Comparison of ENCODE assay signal across 25 cellular contexts in genomic region chr10:47415520-47416304, GRCh38. TPM values are rescaled to one million over a fixed set of nuclear protein-coding genes. Genes with fewer than 3 reads are reported as not detected.
"Had no signal": no experiment of that assay in that cellular context is flagged by ENCODE, and none has a peak within 500 bp of the region (broad histone marks: within the 10 kb centered on the region; RNA-seq: fewer than 3 reads in every experiment).

No MANE protein-coding gene starts in this region.

- H3K4me3 ChIP-seq: cardiac muscle cell, esophagus muscularis mucosa, neural progenitor cell, ovary, psoas muscle, right lobe of liver, SJSA1, tibial nerve, vagina had no signal

- H3K36me3 ChIP-seq: cardiac muscle cell, esophagus muscularis mucosa, neural progenitor cell, ovary, right lobe of liver, SJSA1, tibial nerve, vagina had no signal

- H3K4me1 ChIP-seq: esophagus muscularis mucosa, neural progenitor cell, psoas muscle, right lobe of liver, tibial nerve, vagina had no signal

- H3K9me3 Mint-ChIP-seq: activated T-helper 2 cell treated with anti-CD3 and anti-CD28 coated beads, Interferon-gamma antibody, Interleukin-2, Interleukin-4, amounts not matched to agents 10 μg/mL and 5 μg/mL and 100 μg/mL, durations not matched to agents 14 hours and 24 hours and 36 hours; immature natural killer cell; memory B cell; naive thymus-derived CD4-positive, alpha-beta T cell; neural progenitor cell; T-helper 1 cell treated with Interleukin-12 subunit alpha and Interleukin-12 subunit beta and Interleukin-4 antibody, amounts not matched to agents 30 μg/mL and 1 μg/mL, for 36 hours had no signal

- H3K27ac Mint-ChIP-seq: activated T-helper 2 cell treated with anti-CD3 and anti-CD28 coated beads, Interferon-gamma antibody, Interleukin-2, Interleukin-4, amounts not matched to agents 10 μg/mL and 5 μg/mL and 100 μg/mL, durations not matched to agents 14 hours and 24 hours and 36 hours; immature natural killer cell; memory B cell; naive thymus-derived CD4-positive, alpha-beta T cell; neural progenitor cell; T-helper 1 cell treated with Interleukin-12 subunit alpha and Interleukin-12 subunit beta and Interleukin-4 antibody, amounts not matched to agents 30 μg/mL and 1 μg/mL, for 36 hours had no signal

- H3K36me3 Mint-ChIP-seq: immature natural killer cell; memory B cell; naive thymus-derived CD4-positive, alpha-beta T cell; neural progenitor cell had no signal

- H3K4me2 ChIP-seq: neural progenitor cell had no signal

- H2AFZ ChIP-seq: neural progenitor cell had no signal

- DNase-seq: activated CD4-positive, CD25-positive, alpha-beta regulatory T cell treated with anti-CD3 and anti-CD28 coated beads, Interleukin-2, amount 50 U/mL, for 72 hours; activated naive CD4-positive, alpha-beta T cell treated with anti-CD3 and anti-CD28 coated beads, Interleukin-2, amount 50 U/mL, for 16 hours; amniotic stem cell; dermis blood vessel endothelial cell; effector memory CD4-positive, alpha-beta T cell; immature natural killer cell; kidney glomerular epithelial cell; naive thymus-derived CD4-positive, alpha-beta T cell; psoas muscle; right lobe of liver; small intestine; stimulated activated CD4-positive, alpha-beta T cell treated with anti-CD3 and anti-CD28 coated beads, Interleukin-4, amount 100 ng/mL, for 4 hours; stimulated activated naive CD4-positive, alpha-beta T cell treated with Interleukin-2 at 50 U/mL for 16 hours had no signal

- H3K27ac ChIP-seq: cardiac muscle cell, esophagus muscularis mucosa, neural progenitor cell, ovary, psoas muscle, right lobe of liver, SJSA1, tibial nerve, vagina, VCaP had no signal

- H3K9me3 ChIP-seq: esophagus muscularis mucosa, ovary, psoas muscle, right lobe of liver, SJSA1, tibial nerve, vagina had no signal

- H3K9ac ChIP-seq: neural progenitor cell had no signal

- H3K4me1 Mint-ChIP-seq: immature natural killer cell; memory B cell; naive thymus-derived CD4-positive, alpha-beta T cell had no signal

- H3K4me3 Mint-ChIP-seq: immature natural killer cell; memory B cell; naive thymus-derived CD4-positive, alpha-beta T cell; neural progenitor cell; T-helper 1 cell treated with Interleukin-12 subunit alpha and Interleukin-12 subunit beta and Interleukin-4 antibody, amounts not matched to agents 30 μg/mL and 1 μg/mL, for 36 hours had no signal

- ATAC-seq: left ventricle myocardium superior; naive thymus-derived CD4-positive, alpha-beta T cell; psoas muscle had no signal

- H3K27me3 ChIP-seq: cardiac muscle cell, neural progenitor cell, ovary, right lobe of liver, SJSA1, tibial nerve, vagina had no signal

RNA-seq across cellular contexts. Expression of gene ZNF488, which starts 31.6 kb away (rescaled TPM):
- total RNA-seq: left ventricle myocardium superior; naive thymus-derived CD4-positive, alpha-beta T cell; right lobe of liver; vagina had no signal
- polyA plus RNA-seq: immature natural killer cell had no signal
